1 cellular context compared by ENCODE assay signal in genomic region chr17:81020767-81021497, GRCh38.
TF ChIP-seq lines count a peak whose summit lies in the region.

No MANE protein-coding gene starts in this region.

TF ChIP-seq in H1, 55 proteins besides CTCF, POLR2A, EP300 and RAD21 (continued from another document):
- TF ChIP-seq CHD2 (IDR thresholded peaks at IDR 0.05; ENCODE audit: low read length) (no peak), BRCA1 (IDR thresholded peaks at IDR 0.05; ENCODE audit: low read depth, low read length) (no peak), CBX5 (IDR thresholded peaks at IDR 0.05; ENCODE audit: low read depth, low read length) (no peak), CEBPB (IDR thresholded peaks at IDR 0.05; ENCODE audit: low read depth, low read length) (no peak), PHF8 (conservative IDR thresholded peaks at IDR 0.05; ENCODE audit: low read depth, low read length) (no peak), BACH1 (IDR thresholded peaks at IDR 0.05; ENCODE audit: low read length) (no peak)
TF ChIP-seq in H1: peak in this region for 0.
